ENCODE assay signal across 28 cellular contexts in genomic region chr2:124993809-124994208, GRCh38.
"Had no signal": no experiment of that assay in that cellular context is flagged by ENCODE, and none has a peak within 500 bp of the region (broad histone marks: within the 10 kb centered on the region; RNA-seq: fewer than 3 reads in every experiment).

No MANE protein-coding gene starts in this region.

- DNase-seq: occipital lobe; ovary; posterior cingulate gyrus; psoas muscle; right cardiac atrium; right lobe of liver; sigmoid colon; small intestine; stimulated activated CD4-positive, alpha-beta T cell treated with anti-CD3 and anti-CD28 coated beads, Interleukin-15, amount 100 ng/mL, for 24 hours; stimulated activated CD4-positive, alpha-beta T cell treated with anti-CD3 and anti-CD28 coated beads, Interleukin-2, amount 100 ng/mL, for 24 hours; stimulated activated CD4-positive, alpha-beta T cell treated with anti-CD3 and anti-CD28 coated beads, Interleukin-2, amount 100 ng/mL, for 48 hours; stimulated activated CD4-positive, alpha-beta T cell treated with anti-CD3 and anti-CD28 coated beads, Interleukin-4, amount 100 ng/mL, for 24 hours; stimulated activated naive B cell treated with anti-CD40 and anti-IgM and Interleukin-4, amounts not matched to agents 10 μg/mL and 1 μg/mL and 100 μg/mL, for 72 hours; stimulated activated naive CD4-positive, alpha-beta T cell treated with Interleukin-2 at 50 U/mL for 16 hours; stomach; thyroid gland; trophoblast cell; upper lobe of left lung had no signal

- H3K4me2 ChIP-seq: neural progenitor cell had no signal

- H3K27me3 ChIP-seq: neural progenitor cell, ovary, right lobe of liver, sigmoid colon, stomach, thyroid gland, tibial nerve, upper lobe of left lung, vagina had no signal

- FAIRE-seq: small intestine, urothelium cell line had no signal

- H3K9ac ChIP-seq: neural progenitor cell, parathyroid adenoma had no signal

- H3K9me3 ChIP-seq: ovary, psoas muscle, right lobe of liver, sigmoid colon, stomach, thoracic aorta, thyroid gland, tibial nerve, upper lobe of left lung, vagina had no signal

- H3K4me1 ChIP-seq: parathyroid adenoma, psoas muscle, right lobe of liver, sigmoid colon, stomach, thyroid gland, tibial nerve, upper lobe of left lung, vagina had no signal

- H3K27ac ChIP-seq: neural progenitor cell, ovary, parathyroid adenoma, psoas muscle, right lobe of liver, sigmoid colon, stomach, thoracic aorta, thyroid gland, tibial nerve, upper lobe of left lung, vagina had no signal

- ATAC-seq: psoas muscle; right cardiac atrium; right lobe of liver; stimulated activated effector memory CD8-positive, alpha-beta T cell treated with anti-CD3 and anti-CD28 coated beads, Interleukin-12 subunit alpha, Interleukin-12 subunit beta, amount 100 ng/mL, for 72 hours; stimulated activated naive B cell treated with anti-CD40 and anti-IgM and Interleukin-4, amounts not matched to agents 10 μg/mL and 1 μg/mL and 100 μg/mL, for 72 hours had no signal

- H2AFZ ChIP-seq: neural progenitor cell, parathyroid adenoma had no signal

- H3K36me3 Mint-ChIP-seq: neural progenitor cell; stimulated activated effector memory CD8-positive, alpha-beta T cell treated with anti-CD3 and anti-CD28 coated beads, Interleukin-12 subunit alpha, Interleukin-12 subunit beta, amount 100 ng/mL, for 72 hours; stimulated activated naive B cell treated with anti-CD40 and anti-IgM and Interleukin-4, amounts not matched to agents 10 μg/mL and 1 μg/mL and 100 μg/mL, for 72 hours had no signal

- H3K36me3 ChIP-seq: neural progenitor cell, ovary, right lobe of liver, sigmoid colon, stomach, thoracic aorta, thyroid gland, tibial nerve, upper lobe of left lung, vagina had no signal

- H3K79me2 ChIP-seq: parathyroid adenoma had no signal

- H3K4me1 Mint-ChIP-seq: nephron; stimulated activated effector memory CD8-positive, alpha-beta T cell treated with anti-CD3 and anti-CD28 coated beads, Interleukin-12 subunit alpha, Interleukin-12 subunit beta, amount 100 ng/mL, for 72 hours; stimulated activated naive B cell treated with anti-CD40 and anti-IgM and Interleukin-4, amounts not matched to agents 10 μg/mL and 1 μg/mL and 100 μg/mL, for 72 hours had no signal

- H3K4me3 Mint-ChIP-seq: nephron; neural progenitor cell; stimulated activated effector memory CD8-positive, alpha-beta T cell treated with anti-CD3 and anti-CD28 coated beads, Interleukin-12 subunit alpha, Interleukin-12 subunit beta, amount 100 ng/mL, for 72 hours; stimulated activated naive B cell treated with anti-CD40 and anti-IgM and Interleukin-4, amounts not matched to agents 10 μg/mL and 1 μg/mL and 100 μg/mL, for 72 hours; stimulated activated naive CD8-positive, alpha-beta T cell treated with anti-CD3 and anti-CD28 coated beads, Interleukin-15, Interleukin-2, amounts not matched to agents 100 ng/mL and 50 ng/mL, for 24 hours had no signal

- H3K27me3 Mint-ChIP-seq: progenitor cell of endocrine pancreas; stimulated activated naive B cell treated with anti-CD40 and anti-IgM and Interleukin-4, amounts not matched to agents 10 μg/mL and 1 μg/mL and 100 μg/mL, for 72 hours; stimulated activated naive CD8-positive, alpha-beta T cell treated with anti-CD3 and anti-CD28 coated beads, Interleukin-15, Interleukin-2, amounts not matched to agents 100 ng/mL and 50 ng/mL, for 24 hours had no signal

- H3K27ac Mint-ChIP-seq: nephron; neural progenitor cell; progenitor cell of endocrine pancreas; stimulated activated effector memory CD8-positive, alpha-beta T cell treated with anti-CD3 and anti-CD28 coated beads, Interleukin-12 subunit alpha, Interleukin-12 subunit beta, amount 100 ng/mL, for 72 hours; stimulated activated naive B cell treated with anti-CD40 and anti-IgM and Interleukin-4, amounts not matched to agents 10 μg/mL and 1 μg/mL and 100 μg/mL, for 72 hours; stimulated activated naive CD8-positive, alpha-beta T cell treated with anti-CD3 and anti-CD28 coated beads, Interleukin-15, Interleukin-2, amounts not matched to agents 100 ng/mL and 50 ng/mL, for 24 hours had no signal

- H3K9me3 Mint-ChIP-seq: nephron had no signal

- H3K4me3 ChIP-seq: neural progenitor cell, ovary, psoas muscle, right lobe of liver, sigmoid colon, stomach, thoracic aorta, thyroid gland, tibial nerve, upper lobe of left lung, vagina had no signal
